ENCODE assay signal across 19 cellular contexts in the genomic region with DNA sequence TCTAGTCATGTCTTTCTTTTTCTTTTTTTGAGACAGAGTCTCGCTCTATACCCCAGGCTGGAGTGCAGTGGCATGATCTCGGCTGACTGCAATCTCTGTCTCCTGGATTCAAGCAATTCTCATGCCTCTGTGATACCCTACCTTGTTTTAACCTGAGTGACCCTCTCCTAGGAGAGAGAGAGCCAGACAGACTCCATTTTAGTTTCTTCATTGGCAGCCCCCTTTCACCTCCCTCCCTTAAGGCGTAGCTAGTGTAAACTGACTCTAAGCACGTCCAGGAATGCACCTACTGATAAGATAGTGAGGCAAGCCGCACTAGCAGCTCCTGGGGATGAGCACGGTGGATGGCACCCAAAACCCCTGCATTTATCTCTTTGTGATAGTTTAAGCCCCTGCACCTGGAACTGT. TPM values are rescaled to one million over a fixed set of nuclear protein-coding genes. Genes with fewer than 3 reads are reported as not detected.
DNase-seq lines count a peak whose midpoint lies in the region; ATAC-seq and TF ChIP-seq lines count a peak whose summit lies in the region.
"Had no signal": no experiment of that assay in that cellular context is flagged by ENCODE, and none has a peak within 500 bp of the region (broad histone marks: within the 10 kb centered on the region; RNA-seq: fewer than 3 reads in every experiment).

No MANE protein-coding gene starts in this region.

- H2AK5ac ChIP-seq in H9 (ENCODE audit: insufficient read length, low read length), result no peak overlapping the region

- H2BK120ac ChIP-seq in H9 (ENCODE audit: low read depth, low read length, poor library complexity, severe bottlenecking), result no peak overlapping the region

- H4K5ac ChIP-seq in H9 (ENCODE audit: insufficient read length, low read depth, low read length), result peak overlapping the region; percentile 37

- TF ChIP-seq CTCF in H9 (conservative IDR thresholded peaks at IDR 0.05) (no peak), WTC11 (IDR thresholded peaks at IDR 0.05) (no peak), mesothelial cell of epicardium (IDR thresholded peaks at IDR 0.05; ENCODE audit: unreplicated experiment) (no peak), type B pancreatic cell (conservative IDR thresholded peaks at IDR 0.05) (no peak), CD14-positive monocyte (IDR thresholded peaks at IDR 0.05) (no peak)

- H3K4ac ChIP-seq in H9 (ENCODE audit: low read depth, low read length), result no peak overlapping the region

- no peak overlapping the region for H2BK15ac ChIP-seq in H9 (ENCODE audit: low read depth, low read length)

- H3K56ac ChIP-seq in H9 (ENCODE audit: insufficient read length, low read depth, low read length), result no peak overlapping the region

- no peak overlapping the region for H3K4me3 Mint-ChIP-seq in H9
- no peak overlapping the region for H3K4me3 Mint-ChIP-seq in WTC11
- H3K4me3 Mint-ChIP-seq in mesothelial cell of epicardium, result no peak overlapping the region
- no peak overlapping the region for H3K4me3 Mint-ChIP-seq in type B pancreatic cell
- no peak overlapping the region for H3K4me3 Mint-ChIP-seq in CD14-positive monocyte

- H3K4me1 ChIP-seq in H9 (ENCODE audit: insufficient read depth, low read length), result peaks cover 3% of the 10 kb centered on the region; the same call in 1 of the 2 replicates

- DNase-seq in H9, result no peak
- no peak for DNase-seq in WTC11 (ENCODE audit: low spot score)
- no peak for DNase-seq in mesothelial cell of epicardium (ENCODE audit: low spot score in 2 of 2, unreplicated experiment in 2 of 2)
- no peak for DNase-seq in type B pancreatic cell (ENCODE audit: extremely low spot score, unreplicated experiment)
- no peak for DNase-seq in NCI-H1092 (lab: John Stamatoyannopoulos, UW)
- no peak for DNase-seq in CD14-positive monocyte (ENCODE audit: low spot score)
- DNase-seq: ACHN, DMS79 treated with DMSO at 0.1 percent for 48 hours, NCI-H1048, NCI-H146, NCI-H2029 treated with DMSO at 0.1 percent for 48 hours, NCI-H2171, NCI-H446, NCI-H526 treated with DMSO at 0.1 percent for 48 hours had no signal

- H4K91ac ChIP-seq in H9 (ENCODE audit: insufficient read length, low read depth, low read length), result no peak overlapping the region

- intact Hi-C loops in CD14-positive monocyte (cut with micrococcal nuclease), result no loop called here

- H4K8ac ChIP-seq in H9 (replicated peaks; ENCODE audit: insufficient read length, low read depth, low read length), result no peak overlapping the region

- no peak for ATAC-seq in WTC11
- no peak for ATAC-seq in HG03521 (IDR thresholded peaks at IDR 0.05; ENCODE audit: unreplicated experiment)
- ATAC-seq: Panc1 had no signal

- H3K9me3 ChIP-seq in H9 (ENCODE audit: control insufficient read depth, low read depth, low read length), result no peaks in the 10 kb centered on the region

- H3K79me1 ChIP-seq in H9 (ENCODE audit: insufficient read depth, low read depth, low read length, poor library complexity, severe bottlenecking), result no peaks in the 10 kb centered on the region

- H3K4me1 Mint-ChIP-seq in H9, result peaks cover 32 to 34% of the 10 kb centered on the region in 2 experiments
- H3K4me1 Mint-ChIP-seq in WTC11, result peaks cover 37% of the 10 kb centered on the region
- peaks cover 27% of the 10 kb centered on the region for H3K4me1 Mint-ChIP-seq in mesothelial cell of epicardium
- peaks cover 5% of the 10 kb centered on the region for H3K4me1 Mint-ChIP-seq in type B pancreatic cell (ENCODE audit: unreplicated experiment)
- peaks cover 4% of the 10 kb centered on the region for H3K4me1 Mint-ChIP-seq in CD14-positive monocyte

- no CpG with 5 or more reads among the region's 6 CpGs for WGBS in H9 (ENCODE audit: extremely low coverage, insufficient read length, low lambda C conversion rate)

- H3K27ac Mint-ChIP-seq in H9, result peak overlapping the region; percentile 79 to 93 (median 93); a peak in 5 of 7 replicates
- H3K27ac Mint-ChIP-seq in WTC11, result peak overlapping the region; percentile 66; the same call in 1 of the 2 replicates
- peak overlapping the region; percentile 87 for H3K27ac Mint-ChIP-seq in mesothelial cell of epicardium
- H3K27ac Mint-ChIP-seq in type B pancreatic cell, result peak overlapping the region; percentile 85
- H3K27ac Mint-ChIP-seq in CD14-positive monocyte, result no peak overlapping the region

- POLR2A ChIA-PET in WTC11 (lab: Charles Lee), result no interaction called here

- H4K20me1 ChIP-seq in H9 (ENCODE audit: control insufficient read depth, insufficient read depth, insufficient read length), result no peaks in the 10 kb centered on the region

- no peak overlapping the region for H3K27ac ChIP-seq in H9 (ENCODE audit: insufficient read length, low read depth, low read length)
- H3K27ac ChIP-seq: C4-2B, KMS-11 had no signal

- no peaks in the 10 kb centered on the region for H3K27me3 ChIP-seq in H9 (ENCODE audit: insufficient read depth, low read length)

- H3K79me2 ChIP-seq in H9 (ENCODE audit: insufficient read depth, low read length), result no peaks in the 10 kb centered on the region

- H3K23ac ChIP-seq in H9 (ENCODE audit: insufficient read length, low read depth, low read length), result no peak overlapping the region

- no peak overlapping the region for H3K14ac ChIP-seq in H9 (ENCODE audit: insufficient read depth, low read length)

- no peak overlapping the region for H3T11ph ChIP-seq in H9 (ENCODE audit: low read length)

- no peak overlapping the region for H3K4me2 ChIP-seq in H9 (ENCODE audit: insufficient read depth, insufficient read length, low read length)
- H3K4me2 ChIP-seq: KMS-11 had no signal

- no peaks in the 10 kb centered on the region for H3K23me2 ChIP-seq in H9 (ENCODE audit: insufficient read length, low read depth, low read length, poor library complexity, severe bottlenecking)

- peaks cover 0 to 3% of the 10 kb centered on the region in 2 experiments; a peak in 2 of 5 replicates for H3K9me3 Mint-ChIP-seq in H9
- H3K9me3 Mint-ChIP-seq in WTC11, result no peaks in the 10 kb centered on the region; the same call in 1 of the 2 replicates
- no peaks in the 10 kb centered on the region for H3K9me3 Mint-ChIP-seq in mesothelial cell of epicardium
- H3K9me3 Mint-ChIP-seq in type B pancreatic cell, result no peaks in the 10 kb centered on the region
- H3K9me3 Mint-ChIP-seq in CD14-positive monocyte, result no peaks in the 10 kb centered on the region

- peak overlapping the region; percentile 39 for H2BK12ac ChIP-seq in H9 (ENCODE audit: insufficient read length, low read depth, low read length)

- H3K27me3 Mint-ChIP-seq in H9 (ENCODE audit: low read depth) (no peaks in the 10 kb centered on the region), WTC11 (ENCODE audit: low read depth) (no peaks in the 10 kb centered on the region), mesothelial cell of epicardium (ENCODE audit: low read depth) (no peaks in the 10 kb centered on the region), type B pancreatic cell (no peaks in the 10 kb centered on the region), CD14-positive monocyte (ENCODE audit: low read depth in 3 of 3) (peaks cover 0 to 4% (median 1%) of the 10 kb centered on the region in 3 donors)

- no peak overlapping the region for H3K18ac ChIP-seq in H9 (ENCODE audit: insufficient read length, low read depth, low read length)

- H2AFZ ChIP-seq in H9 (ENCODE audit: low read length), result no peak overlapping the region

- H2BK5ac ChIP-seq in H9 (ENCODE audit: insufficient read length, low read length), result no peak overlapping the region

- H3K9ac ChIP-seq in H9 (ENCODE audit: extremely low read depth, insufficient read length, low read length), result no peak overlapping the region
- H3K9ac ChIP-seq: KMS-11 had no signal

- peaks cover 0 to 5% (median 2%) of the 10 kb centered on the region in 3 experiments; a peak in 2 of 7 replicates for H3K36me3 Mint-ChIP-seq in H9 (ENCODE audit: insufficient read depth in 1 of 3, low read depth in 3 of 3)
- no peaks in the 10 kb centered on the region for H3K36me3 Mint-ChIP-seq in WTC11
- no peaks in the 10 kb centered on the region for H3K36me3 Mint-ChIP-seq in mesothelial cell of epicardium
- H3K36me3 Mint-ChIP-seq in type B pancreatic cell, result no peaks in the 10 kb centered on the region
- no peaks in the 10 kb centered on the region for H3K36me3 Mint-ChIP-seq in CD14-positive monocyte

- CTCF ChIA-PET in WTC11 (lab: Charles Lee), result interaction anchor here (0.6 to 1.3 kb wide), 2 partner anchors 9 to 107 kb away, joined by 3 to 4 read pairs; no protein-coding TSS in a partner anchor

- no peak overlapping the region for H2BK20ac ChIP-seq in H9 (ENCODE audit: low read depth, low read length, poor library complexity, severe bottlenecking)

TF ChIP-seq in WTC11, 78 proteins besides CTCF, POLR2A, EP300 and RAD21 (continues in another document):
- TF ChIP-seq, protein P1, sequence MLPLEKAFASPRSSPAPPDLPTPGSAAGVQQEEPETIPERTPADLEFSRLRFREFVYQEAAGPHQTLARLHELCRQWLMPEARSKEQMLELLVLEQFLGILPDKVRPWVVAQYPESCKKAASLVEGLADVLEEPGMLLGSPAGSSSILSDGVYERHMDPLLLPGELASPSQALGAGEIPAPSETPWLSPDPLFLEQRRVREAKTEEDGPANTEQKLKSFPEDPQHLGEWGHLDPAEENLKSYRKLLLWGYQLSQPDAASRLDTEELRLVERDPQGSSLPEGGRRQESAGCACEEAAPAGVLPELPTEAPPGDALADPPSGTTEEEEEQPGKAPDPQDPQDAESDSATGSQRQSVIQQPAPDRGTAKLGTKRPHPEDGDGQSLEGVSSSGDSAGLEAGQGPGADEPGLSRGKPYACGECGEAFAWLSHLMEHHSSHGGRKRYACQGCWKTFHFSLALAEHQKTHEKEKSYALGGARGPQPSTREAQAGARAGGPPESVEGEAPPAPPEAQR (CRISPR knock-in tag; IDR thresholded peaks at IDR 0.05), result no peak
- TF ChIP-seq, protein P2, sequence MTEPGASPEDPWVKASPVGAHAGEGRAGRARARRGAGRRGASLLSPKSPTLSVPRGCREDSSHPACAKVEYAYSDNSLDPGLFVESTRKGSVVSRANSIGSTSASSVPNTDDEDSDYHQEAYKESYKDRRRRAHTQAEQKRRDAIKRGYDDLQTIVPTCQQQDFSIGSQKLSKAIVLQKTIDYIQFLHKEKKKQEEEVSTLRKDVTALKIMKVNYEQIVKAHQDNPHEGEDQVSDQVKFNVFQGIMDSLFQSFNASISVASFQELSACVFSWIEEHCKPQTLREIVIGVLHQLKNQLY (CRISPR knock-in tag; IDR thresholded peaks at IDR 0.05), result no peak
- TF ChIP-seq RORB (CRISPR knock-in tag; IDR thresholded peaks at IDR 0.05), result no peak

RNA-seq across cellular contexts. Expression of a gene that starts 5.2 kb away (rescaled TPM):
- total RNA-seq in H9 (2021), result 38.1 and 43.4 TPM in 2 replicates
- 21.2 to 25.2 TPM (median 23.0 TPM) in 3 replicates for total RNA-seq in WTC11 (2021)
- 31.9 to 33.9 TPM (median 32.8 TPM) in 3 replicates for total RNA-seq in mesothelial cell of epicardium
- 14.6 and 25.4 TPM in 2 replicates for total RNA-seq in type B pancreatic cell (ENCODE audit: low replicate concordance)
- polyA plus RNA-seq in CD14-positive monocyte, result 10 to 100 TPM in 1 of 2 donors, 1 to 10 TPM in 1; 9.9 to 11.8 TPM

RNA-seq across cellular contexts. Expression of a gene that starts 43.8 kb away (rescaled TPM):
- 234 and 238 TPM in 2 replicates for total RNA-seq in H9 (2021)
- 14.7 to 26.6 TPM (median 26.1 TPM) in 3 replicates for total RNA-seq in WTC11 (2021)
- total RNA-seq in mesothelial cell of epicardium, result 2.9 to 4.5 TPM (median 4.5 TPM) in 3 replicates
- total RNA-seq in type B pancreatic cell (ENCODE audit: low replicate concordance), result 1.8 TPM in 1 of 2 replicates, not detected in the other
- polyA plus RNA-seq in CD14-positive monocyte, result not detected
- total RNA-seq: SK-MEL-5 had no signal

Comparison
In these comparisons a context has a peak if more than half of its experiments do, and no peak if none do; other contexts are left out.
1. H3K27ac Mint-ChIP-seq: peak in H9 (3 of 3), WTC11 (single experiment), mesothelial cell of epicardium (single experiment) and type B pancreatic cell (single experiment); none in CD14-positive monocyte (0 of 7).